In genomic region chr1:56473582-56474270, GRCh38 we compare ENCODE assay signal across 19 cellular contexts.
DNase-seq lines count a peak whose midpoint lies in the region; TF ChIP-seq lines count a peak whose summit lies in the region.
"Had no signal": no experiment of that assay in that cellular context is flagged by ENCODE, and none has a peak within 500 bp of the region (broad histone marks: within the 10 kb centered on the region; RNA-seq: fewer than 3 reads in every experiment).

No MANE protein-coding gene starts in this region.

- DNase-seq in AG08396 (ENCODE audit: low spot score) (peak; percentile 27), LNCaP clone FGC (ENCODE audit: low read depth) (peak; percentile 67), caudate nucleus (lab: John Stamatoyannopoulos, UW) (peak in 32 of 61 donors; percentile 1 to 75 (median 19)), medulla oblongata (ENCODE audit: extremely low spot score) (peak; percentile 60), iPS-NIHi11 (ENCODE audit: low spot score) (no peak), epidermal melanocyte (ENCODE audit: insufficient read length, low spot score) (no peak), T-helper 2 cell (no peak)
- DNase-seq in activated CD8-positive, alpha-beta memory T cell treated with anti-CD3 and anti-CD28 coated beads for 24 hours: no peak
- DNase-seq: activated CD4-positive, alpha-beta memory T cell treated with anti-CD3 and anti-CD28 coated beads, Interleukin-2, amount 10 ng/mL, durations not matched to agents 7 days and 5 days; activated CD4-positive, CD25-positive, alpha-beta regulatory T cell; activated naive CD4-positive, alpha-beta T cell treated with anti-CD3 and anti-CD28 coated beads for 36 hours; activated T-cell treated with anti-CD3 and anti-CD28 coated beads, Interleukin-2, amount 50 U/mL, for 4 hours; CD4-positive, CD25-positive, alpha-beta regulatory T cell; mammary epithelial cell; NCI-H187 treated with DMSO at 0.1 percent for 48 hours; SK-N-SH had no signal

- TF ChIP-seq CTCF in LNCaP clone FGC (IDR thresholded peaks at IDR 0.05; ENCODE audit: control insufficient read depth, extremely low read depth, insufficient read depth): no peak

- no peak overlapping the region for H3K4me3 ChIP-seq in LNCaP clone FGC (ENCODE audit: low read depth, low read length)
- H3K4me3 ChIP-seq: GM12878, GM23338 had no signal

- no peak overlapping the region for H3K27ac ChIP-seq in caudate nucleus (ENCODE audit: low read depth, low read length)
- H3K27ac ChIP-seq: RWPE1 had no signal

Comparison
In these comparisons a context has a peak if more than half of its experiments do, and no peak if none do; other contexts are left out.
1. DNase-seq: peak in AG08396 (single experiment), LNCaP clone FGC (single experiment), caudate nucleus (32 of 61) and medulla oblongata (single experiment); none in iPS-NIHi11 (single experiment), activated CD8-positive, alpha-beta memory T cell treated with anti-CD3 and anti-CD28 coated beads for 24 hours (single experiment), epidermal melanocyte (single experiment) and T-helper 2 cell (0 of 5).